In the genomic region with DNA sequence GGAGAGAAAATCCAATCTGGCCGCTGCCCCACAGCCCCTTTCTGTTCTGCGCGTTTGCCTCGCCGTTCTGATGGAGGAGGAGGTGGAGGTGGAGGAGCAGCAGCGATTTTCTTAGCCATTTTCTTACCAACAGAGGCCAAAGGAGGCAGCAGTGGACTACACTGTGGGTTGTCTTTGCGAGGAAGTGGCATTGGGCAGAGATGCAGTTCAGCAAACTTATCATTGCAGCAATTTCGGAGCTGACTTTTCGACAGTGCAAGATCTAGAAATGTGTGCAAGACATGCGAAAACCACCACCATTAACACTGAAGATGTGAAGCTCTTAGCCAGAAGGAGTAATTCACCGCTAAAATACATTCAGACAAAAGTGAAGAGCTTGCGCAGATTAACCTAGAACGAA, we compare ENCODE assay signal across 2 cellular contexts.
TF ChIP-seq lines count a peak whose summit lies in the region.

No MANE protein-coding gene starts in this region.

TF ChIP-seq in IMR-90, 13 proteins besides CTCF, POLR2A, EP300 and RAD21:
- no peak for TF ChIP-seq ELK1 (IDR thresholded peaks at IDR 0.05; ENCODE audit: borderline replicate concordance, low read depth, low read length)
- no peak for TF ChIP-seq FOS (IDR thresholded peaks at IDR 0.05; ENCODE audit: low read depth, low read length)
- TF ChIP-seq MAFK (IDR thresholded peaks at IDR 0.05; ENCODE audit: low read depth, low read length), result no peak
- TF ChIP-seq MXI1 (IDR thresholded peaks at IDR 0.05; ENCODE audit: borderline replicate concordance, low read depth, low read length), result no peak
- TF ChIP-seq, protein P1, sequence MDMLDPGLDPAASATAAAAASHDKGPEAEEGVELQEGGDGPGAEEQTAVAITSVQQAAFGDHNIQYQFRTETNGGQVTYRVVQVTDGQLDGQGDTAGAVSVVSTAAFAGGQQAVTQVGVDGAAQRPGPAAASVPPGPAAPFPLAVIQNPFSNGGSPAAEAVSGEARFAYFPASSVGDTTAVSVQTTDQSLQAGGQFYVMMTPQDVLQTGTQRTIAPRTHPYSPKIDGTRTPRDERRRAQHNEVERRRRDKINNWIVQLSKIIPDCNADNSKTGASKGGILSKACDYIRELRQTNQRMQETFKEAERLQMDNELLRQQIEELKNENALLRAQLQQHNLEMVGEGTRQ (IDR thresholded peaks at IDR 0.05; ENCODE audit: low read depth, low read length), result no peak
- no peak for TF ChIP-seq BHLHE40 (IDR thresholded peaks at IDR 0.05; ENCODE audit: low read depth, low read length)
- TF ChIP-seq SMC3 (IDR thresholded peaks at IDR 0.05; ENCODE audit: low read depth, low read length), result no peak
- TF ChIP-seq CHD1 (IDR thresholded peaks at IDR 0.05; ENCODE audit: low read depth, low read length), result no peak
- no peak for TF ChIP-seq CEBPB (IDR thresholded peaks at IDR 0.05; ENCODE audit: low read depth, low read length)
- no peak for TF ChIP-seq RCOR1 (IDR thresholded peaks at IDR 0.05; ENCODE audit: insufficient replicate concordance, low read length)
- no peak for TF ChIP-seq RFX5 (IDR thresholded peaks at IDR 0.05; ENCODE audit: low read depth, low read length)

TF ChIP-seq in H1, 55 proteins besides CTCF, POLR2A, EP300 and RAD21:
- TF ChIP-seq YY1 (IDR thresholded peaks at IDR 0.05; ENCODE audit: low read depth, low read length), result 0 out of 2 replicates have a peak, but pooled peaks have one; percentile 43
- TF ChIP-seq EGR1 (IDR thresholded peaks at IDR 0.05; ENCODE audit: borderline replicate concordance, low read depth, low read length), result no peak
